In the genomic region with DNA sequence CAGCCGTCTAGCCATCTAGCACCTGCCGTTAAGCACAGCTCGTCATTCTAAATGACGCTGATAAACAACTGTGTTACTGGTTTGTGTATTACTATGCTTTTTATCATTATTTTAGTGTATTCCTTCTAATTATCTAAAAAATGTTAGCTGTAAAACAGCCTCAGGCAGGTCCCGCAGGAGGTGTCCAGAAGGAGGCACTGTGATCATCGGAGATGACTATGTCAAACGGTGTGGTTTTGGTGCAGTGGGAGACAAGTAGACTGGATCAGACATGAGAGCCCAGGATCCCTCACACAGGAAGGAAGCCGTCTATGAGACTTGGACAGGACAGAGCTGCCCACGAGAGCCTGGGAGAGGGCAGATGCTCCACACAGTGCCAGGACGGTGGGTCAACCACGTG, we compare ENCODE assay signal across 24 cellular contexts. TPM values are rescaled to one million over a fixed set of nuclear protein-coding genes. Genes with fewer than 3 reads are reported as not detected.
DNase-seq lines count a peak whose midpoint lies in the region; ATAC-seq, FAIRE-seq and TF ChIP-seq lines count a peak whose summit lies in the region.
"Had no signal": no experiment of that assay in that cellular context is flagged by ENCODE, and none has a peak within 500 bp of the region (broad histone marks: within the 10 kb centered on the region; RNA-seq: fewer than 3 reads in every experiment).

No MANE protein-coding gene starts in this region.

- H3K36me3 ChIP-seq in A673 (ENCODE audit: insufficient read depth, low read length, poor library complexity, severe bottlenecking) (no peaks in the 10 kb centered on the region), kidney (ENCODE audit: control insufficient read depth in 1 of 2, insufficient read depth in 2 of 2, low read length in 2 of 2) (no peaks in the 10 kb centered on the region)
- H3K36me3 ChIP-seq: uterus had no signal

- intact Hi-C loops in A673 (cut with micrococcal nuclease; ENCODE audit: unreplicated experiment): no loop called here
- intact Hi-C loops in kidney (cut with DNase I): no loop called here

- no peaks in the 10 kb centered on the region for H3K36me3 Mint-ChIP-seq in central memory CD8-positive, alpha-beta T cell (ENCODE audit: insufficient read depth)
- H3K36me3 Mint-ChIP-seq: activated naive CD8-positive, alpha-beta T cell treated with anti-CD3 and anti-CD28 coated beads for 36 hours; CD8-positive, alpha-beta T cell had no signal

- ATAC-seq in central memory CD8-positive, alpha-beta T cell (replicated peaks; ENCODE audit: extremely low read depth, poor library complexity, severe bottlenecking): no peak
- ATAC-seq in HG02885 (IDR thresholded peaks at IDR 0.05; ENCODE audit: poor library complexity, unreplicated experiment): no peak
- ATAC-seq: CD8-positive, alpha-beta T cell; right cardiac atrium; Right ventricle myocardium inferior had no signal

- no TSS peak for BruUV-seq in A673 (replicated peaks; lab: Mats Ljungman, UMichigan)

- H3K27ac Mint-ChIP-seq in central memory CD8-positive, alpha-beta T cell (ENCODE audit: low read depth): peak overlapping the region; percentile 1
- H3K27ac Mint-ChIP-seq: activated CD4-positive, alpha-beta T cell treated with anti-CD3 and anti-CD28 coated beads, Interleukin-2, amount 10 ng/mL, durations not matched to agents 7 days and 5 days; activated naive CD8-positive, alpha-beta T cell treated with anti-CD3 and anti-CD28 coated beads for 36 hours had no signal

- H3K9me3 ChIP-seq in A673 (ENCODE audit: low read depth, low read length, poor library complexity, severe bottlenecking) (no peaks in the 10 kb centered on the region), kidney (ENCODE audit: control insufficient read depth in 1 of 2, low read length in 2 of 2) (no peaks in the 10 kb centered on the region)
- H3K9me3 ChIP-seq: uterus had no signal

- no peaks in the 10 kb centered on the region for H3K27me3 Mint-ChIP-seq in central memory CD8-positive, alpha-beta T cell
- H3K27me3 Mint-ChIP-seq: activated CD4-positive, alpha-beta T cell treated with anti-CD3 and anti-CD28 coated beads, Interleukin-2, amount 10 ng/mL, durations not matched to agents 7 days and 5 days; activated naive CD8-positive, alpha-beta T cell treated with anti-CD3 and anti-CD28 coated beads for 36 hours had no signal

- H3K27me3 ChIP-seq in A673 (replicated peaks; ENCODE audit: insufficient read depth, low read depth, low read length, poor library complexity): no peaks in the 10 kb centered on the region
- H3K27me3 ChIP-seq: uterus had no signal

- in situ Hi-C loops in GM13976 (cut with MboI; ENCODE audit: low sequenced_read_pairs, unreplicated experiment): no loop called here

- no peak for FAIRE-seq in kidney (lab: Jason Lieb, UNC)
- FAIRE-seq: colon, keratinocyte had no signal

- POLR2A ChIA-PET in A673 (lab: Charles Lee; ENCODE audit: low non-redundant PET) (no interaction called here), HEK293T (lab: Yijun Ruan, JAX) (no interaction called here)

- H3K4me3 Mint-ChIP-seq in central memory CD8-positive, alpha-beta T cell: no peak overlapping the region
- H3K4me3 Mint-ChIP-seq: activated CD4-positive, alpha-beta T cell treated with anti-CD3 and anti-CD28 coated beads, Interleukin-2, amount 10 ng/mL, durations not matched to agents 7 days and 5 days; activated naive CD8-positive, alpha-beta T cell treated with anti-CD3 and anti-CD28 coated beads for 36 hours; CD8-positive, alpha-beta T cell had no signal

- CTCF ChIA-PET in A673 (lab: Charles Lee): no interaction called here
- CTCF ChIA-PET in HEK293T (lab: Yijun Ruan, JAX): interaction anchor here (0.6 kb wide), 1 partner anchor 224 kb away, joined by 3 read pairs; no protein-coding TSS in a partner anchor

- no peak overlapping the region for H3K9ac ChIP-seq in kidney (ENCODE audit: low read length in 2 of 2)

- DNase-seq in A673 (ENCODE audit: low spot score) (no peak), HEK293T (ENCODE audit: extremely low spot score) (peak; percentile 38), kidney (peak; percentile 4), NAMALWA (ENCODE audit: low spot score) (no peak), occipital lobe (lab: John Stamatoyannopoulos, UW) (no peak), GM13976 (ENCODE audit: low spot score) (no peak)
- DNase-seq in central memory CD8-positive, alpha-beta T cell (ENCODE audit: low spot score in 2 of 2): no peak
- DNase-seq: activated CD4-positive, alpha-beta T cell treated with anti-CD3 and anti-CD28 coated beads, Interleukin-2, amount 10 ng/mL, durations not matched to agents 7 days and 5 days; activated naive CD8-positive, alpha-beta T cell treated with anti-CD3 and anti-CD28 coated beads for 36 hours; CD8-positive, alpha-beta T cell; H7; hypothalamus; NCI-H146; NCI-H524 treated with DMSO at 0.1 percent for 48 hours; stimulated activated CD4-positive, alpha-beta T cell treated with anti-CD3 and anti-CD28 coated beads, Interleukin-15, amount 100 ng/mL, for 24 hours; substantia nigra; T-helper 1 cell; uterus had no signal

- H3K4me3 ChIP-seq in A673 (ENCODE audit: low read depth, low read length, poor library complexity, severe bottlenecking) (no peak overlapping the region), kidney (ENCODE audit: low read length in 2 of 2) (no peak overlapping the region)
- H3K4me3 ChIP-seq: lung, uterus had no signal

- H3K4me1 Mint-ChIP-seq in central memory CD8-positive, alpha-beta T cell: peaks cover 9% of the 10 kb centered on the region

- no peaks in the 10 kb centered on the region for H3K4me1 ChIP-seq in A673 (ENCODE audit: insufficient read depth, low read length, poor library complexity, severe bottlenecking)
- H3K4me1 ChIP-seq in kidney (ENCODE audit: control insufficient read depth in 1 of 2, insufficient read depth in 1 of 2, low read depth in 1 of 2, low read length in 2 of 2): no peaks in the 10 kb centered on the region
- H3K4me1 ChIP-seq: uterus had no signal

- TF ChIP-seq CTCF in A673 (conservative IDR thresholded peaks at IDR 0.05; ENCODE audit: low read depth, low read length): peak; percentile 43
- no peak for TF ChIP-seq CTCF in kidney (IDR thresholded peaks at IDR 0.05; ENCODE audit: borderline replicate concordance, extremely low read depth, insufficient read depth)
- no peak for TF ChIP-seq CTCF in GM13976 (IDR thresholded peaks at IDR 0.05; ENCODE audit: borderline replicate concordance, control extremely low read depth, extremely low read depth, insufficient read depth, missing control alignments)

- H3K27ac ChIP-seq in A673 (ENCODE audit: low read depth, low read length, poor library complexity, severe bottlenecking) (no peak overlapping the region), kidney (ENCODE audit: low read depth in 2 of 2, low read length in 2 of 2) (no peak overlapping the region)
- H3K27ac ChIP-seq: uterus had no signal

- H3K9me3 Mint-ChIP-seq in central memory CD8-positive, alpha-beta T cell: no peaks in the 10 kb centered on the region
- H3K9me3 Mint-ChIP-seq: activated naive CD8-positive, alpha-beta T cell treated with anti-CD3 and anti-CD28 coated beads for 36 hours; CD8-positive, alpha-beta T cell had no signal

TF ChIP-seq in HEK293T, 16 proteins besides CTCF, POLR2A, EP300 and RAD21:
- TF ChIP-seq SUZ12 (IDR thresholded peaks at IDR 0.05) (no peak), ELF4 (IDR thresholded peaks at IDR 0.05) (no peak), CTBP1 (IDR thresholded peaks at IDR 0.05; ENCODE audit: borderline replicate concordance) (no peak), LEF1 (IDR thresholded peaks at IDR 0.05; ENCODE audit: borderline replicate concordance) (no peak), FOXK2 (IDR thresholded peaks at IDR 0.05) (no peak), NFRKB (IDR thresholded peaks at IDR 0.05) (no peak), FOXA1 (IDR thresholded peaks at IDR 0.05) (no peak), ARNT (IDR thresholded peaks at IDR 0.05) (no peak), SP1 (IDR thresholded peaks at IDR 0.05) (no peak), FOXM1 (IDR thresholded peaks at IDR 0.05; ENCODE audit: borderline replicate concordance) (no peak), BHLHE40 (IDR thresholded peaks at IDR 0.05; ENCODE audit: borderline replicate concordance) (no peak), ZNF384 (IDR thresholded peaks at IDR 0.05) (no peak), HDGF (IDR thresholded peaks at IDR 0.05; ENCODE audit: borderline replicate concordance) (no peak), L3MBTL2 (conservative IDR thresholded peaks at IDR 0.05) (no peak), TARDBP (IDR thresholded peaks at IDR 0.05) (no peak)
- TF ChIP-seq, protein P1, sequence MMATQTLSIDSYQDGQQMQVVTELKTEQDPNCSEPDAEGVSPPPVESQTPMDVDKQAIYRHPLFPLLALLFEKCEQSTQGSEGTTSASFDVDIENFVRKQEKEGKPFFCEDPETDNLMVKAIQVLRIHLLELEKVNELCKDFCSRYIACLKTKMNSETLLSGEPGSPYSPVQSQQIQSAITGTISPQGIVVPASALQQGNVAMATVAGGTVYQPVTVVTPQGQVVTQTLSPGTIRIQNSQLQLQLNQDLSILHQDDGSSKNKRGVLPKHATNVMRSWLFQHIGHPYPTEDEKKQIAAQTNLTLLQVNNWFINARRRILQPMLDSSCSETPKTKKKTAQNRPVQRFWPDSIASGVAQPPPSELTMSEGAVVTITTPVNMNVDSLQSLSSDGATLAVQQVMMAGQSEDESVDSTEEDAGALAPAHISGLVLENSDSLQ (IDR thresholded peaks at IDR 0.05): no peak

RNA-seq across cellular contexts. Expression of a gene that starts 55.3 kb away (rescaled TPM):
- 19.7 and 39.0 TPM in 2 replicates for total RNA-seq in A673 (2021)
- 127 TPM for total RNA-seq in kidney
- polyA plus RNA-seq in kidney (ENCODE audit: insufficient read depth, low read depth, low replicate concordance): 112 TPM
- total RNA-seq in occipital lobe: 41.0 TPM

Comparison
In these comparisons a context has a peak if more than half of its experiments do, and no peak if none do; other contexts are left out.
1. DNase-seq: peak in HEK293T (single experiment) and kidney (single experiment); none in A673 (single experiment), central memory CD8-positive, alpha-beta T cell (0 of 2), NAMALWA (single experiment), occipital lobe (single experiment) and GM13976 (single experiment).